8 cellular contexts compared by ENCODE assay signal in the genomic region with DNA sequence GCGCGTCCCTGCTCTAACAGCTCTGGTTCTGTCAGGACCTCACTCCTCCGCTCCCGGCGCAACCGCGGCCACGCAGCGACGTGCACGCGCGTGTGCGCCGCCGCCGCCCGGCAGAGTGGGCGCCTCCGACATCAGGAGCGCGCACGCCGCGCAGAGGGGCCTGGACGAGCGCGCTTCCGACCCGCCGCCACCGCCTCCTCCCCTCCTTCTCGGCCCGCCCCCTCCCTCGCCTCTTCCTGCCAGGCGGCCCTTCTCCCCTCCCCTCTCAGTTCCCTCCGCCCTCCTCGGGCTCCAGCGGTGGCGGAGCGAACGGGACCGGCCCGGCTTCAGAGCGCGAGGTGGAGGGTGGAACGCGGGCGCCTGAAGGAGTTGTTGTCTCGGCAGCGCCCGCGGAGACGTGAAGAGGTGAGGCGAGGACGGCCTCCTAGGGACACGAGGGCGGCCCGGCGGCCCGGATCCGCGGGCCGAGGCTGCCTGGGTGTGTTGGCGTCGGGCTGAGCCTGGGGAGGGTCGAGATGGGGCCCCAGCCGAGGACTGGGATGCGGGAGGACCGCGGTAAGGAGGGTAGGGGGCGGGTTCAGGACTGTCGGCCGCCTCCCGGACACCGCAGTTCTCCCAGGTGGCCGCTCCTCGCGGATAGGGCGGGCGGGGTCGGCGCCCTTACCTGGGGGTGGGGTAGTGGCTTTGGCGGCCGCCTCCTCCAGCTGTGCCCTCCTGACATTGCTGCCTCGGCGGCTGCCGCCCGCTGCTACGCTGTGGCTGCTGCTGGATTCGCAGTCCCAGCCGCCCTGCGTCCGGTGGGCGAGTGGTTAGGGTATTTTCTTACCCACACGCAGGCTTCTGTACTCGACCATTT. TPM values are rescaled to one million over a fixed set of nuclear protein-coding genes. Genes with fewer than 3 reads are reported as not detected.
DNase-seq lines count a peak whose midpoint lies in the region; ATAC-seq lines count a peak whose summit lies in the region.

Gene RABGAP1L (plus strand): TSS at position 268 of the 856 bp plus-strand sequence.

- peak; percentile 50 for ATAC-seq in GM21360 (IDR thresholded peaks at IDR 0.05; ENCODE audit: unreplicated experiment)

- H3K36me3 ChIP-seq in effector memory CD4-positive, alpha-beta T cell (ENCODE audit: control insufficient read depth, insufficient read depth, low read length) = no peaks in the 10 kb centered on the region

- H3K27ac ChIP-seq in effector memory CD4-positive, alpha-beta T cell (ENCODE audit: insufficient read depth, low read length, poor library complexity, severe bottlenecking) = peak within 1 kb of the TSS; percentile 91

- peak; percentile 88 for DNase-seq in CMK (ENCODE audit: low read depth)
- peak; percentile 94 for DNase-seq in HT1080 (ENCODE audit: low read depth)
- DNase-seq in NOMO-1 (lab: John Stamatoyannopoulos, UW; ENCODE audit: unreplicated experiment in 2 of 2) = peak; percentile 84 to 93
- peak; percentile 86 to 89 for DNase-seq in activated CD8-positive, alpha-beta memory T cell treated with anti-CD3 and anti-CD28 coated beads for 4 hours (ENCODE audit: low read depth in 2 of 2)
- DNase-seq in effector memory CD4-positive, alpha-beta T cell = peak; percentile 85 to 88 (median 87)
- peak; percentile 97 for DNase-seq in medulla oblongata (ENCODE audit: extremely low spot score)
- DNase-seq in stimulated activated CD4-positive, alpha-beta T cell treated with anti-CD3 and anti-CD28 coated beads, TNF-alpha, amount 100 ng/mL, for 48 hours (ENCODE audit: low read depth in 3 of 3) = peak; percentile 84 to 95 (median 86)

- H3K9me3 ChIP-seq in effector memory CD4-positive, alpha-beta T cell (ENCODE audit: control insufficient read depth, low read length) = no peaks in the 10 kb centered on the region

- no peaks in the 10 kb centered on the region for H3K27me3 ChIP-seq in effector memory CD4-positive, alpha-beta T cell (replicated peaks; ENCODE audit: control insufficient read depth, insufficient read depth, low read length, poor library complexity, severe bottlenecking)

- H3K4me1 ChIP-seq in effector memory CD4-positive, alpha-beta T cell (ENCODE audit: control insufficient read depth, insufficient read depth, low read length, poor library complexity, severe bottlenecking) = peaks cover 12% of the 10 kb centered on the region

- H3K4me3 ChIP-seq in effector memory CD4-positive, alpha-beta T cell (ENCODE audit: insufficient read depth, low read depth, low read length, poor library complexity, severe bottlenecking) = peak within 1 kb of the TSS; percentile 91

RNA-seq across cellular contexts. Expression of gene RABGAP1L, which starts in this region (rescaled TPM):
- total RNA-seq in HT1080 (2014; rRNA removed; shearing (Covaris generic)) = 8.4 and 9.1 TPM in 2 replicates
- 7.6 and 11.3 TPM in 2 replicates for polyA plus RNA-seq in HT1080 (2015; cell fraction: cytosol; rRNA removed)
- polyA plus RNA-seq in HT1080 (2015; cell fraction: nucleus; rRNA removed) = 17.1 and 20.5 TPM in 2 replicates

Comparison
In these comparisons a context has a peak if more than half of its experiments do, and no peak if none do; other contexts are left out.
1. Peak in every context shown above with its lines: DNase-seq, ATAC-seq, H3K4me3 ChIP-seq and H3K27ac ChIP-seq.